ENCODE assay signal across 1 cellular context in genomic region chr14:77314539-77314938, GRCh38.
TF ChIP-seq lines count a peak whose summit lies in the region.

No MANE protein-coding gene starts in this region.

TF ChIP-seq in HepG2, 621 proteins besides CTCF, POLR2A, EP300 and RAD21:
- no peak for TF ChIP-seq ADNP (CRISPR knock-in tag; IDR thresholded peaks at IDR 0.05)
- no peak for TF ChIP-seq ZNF264 (CRISPR knock-in tag; IDR thresholded peaks at IDR 0.05)
- TF ChIP-seq RBFOX2 (IDR thresholded peaks at IDR 0.05; ENCODE audit: low read depth, low read length), result no peak
- TF ChIP-seq HDAC6 (IDR thresholded peaks at IDR 0.05; ENCODE audit: low read depth, low read length), result no peak
- no peak for TF ChIP-seq KDM2A (CRISPR knock-in tag; IDR thresholded peaks at IDR 0.05; ENCODE audit: borderline replicate concordance, low read depth)
- no peak for TF ChIP-seq E2F2 (CRISPR knock-in tag; IDR thresholded peaks at IDR 0.05; ENCODE audit: borderline replicate concordance)
- no peak for TF ChIP-seq HOXA5 (CRISPR knock-in tag; IDR thresholded peaks at IDR 0.05)
- no peak for TF ChIP-seq ZNF749 (CRISPR knock-in tag; IDR thresholded peaks at IDR 0.05; ENCODE audit: borderline replicate concordance)
- no peak for TF ChIP-seq HBP1 (CRISPR knock-in tag; IDR thresholded peaks at IDR 0.05; ENCODE audit: low read depth)
- no peak for TF ChIP-seq PRPF4 (IDR thresholded peaks at IDR 0.05; ENCODE audit: low read depth, low read length, poor library complexity, severe bottlenecking)
- no peak for TF ChIP-seq PRDM4 (CRISPR knock-in tag; IDR thresholded peaks at IDR 0.05; ENCODE audit: borderline replicate concordance)
- no peak for TF ChIP-seq RNF219 (CRISPR knock-in tag; IDR thresholded peaks at IDR 0.05)
- TF ChIP-seq DZIP1 (CRISPR knock-in tag; IDR thresholded peaks at IDR 0.05), result no peak
- TF ChIP-seq PREB (CRISPR knock-in tag; IDR thresholded peaks at IDR 0.05), result no peak
- TF ChIP-seq ZNF225 (CRISPR knock-in tag; IDR thresholded peaks at IDR 0.05), result no peak
- no peak for TF ChIP-seq GFI1 (CRISPR knock-in tag; IDR thresholded peaks at IDR 0.05; ENCODE audit: borderline replicate concordance)
- no peak for TF ChIP-seq KLF15 (CRISPR knock-in tag; IDR thresholded peaks at IDR 0.05; ENCODE audit: borderline replicate concordance)
- no peak for TF ChIP-seq RBM39 (IDR thresholded peaks at IDR 0.05; ENCODE audit: low read depth, low read length, poor library complexity, severe bottlenecking)
- TF ChIP-seq ZNF670 (CRISPR knock-in tag; IDR thresholded peaks at IDR 0.05; ENCODE audit: borderline replicate concordance), result no peak
- TF ChIP-seq ZNF510 (CRISPR knock-in tag; IDR thresholded peaks at IDR 0.05; ENCODE audit: low read depth), result no peak
